In the genomic region with DNA sequence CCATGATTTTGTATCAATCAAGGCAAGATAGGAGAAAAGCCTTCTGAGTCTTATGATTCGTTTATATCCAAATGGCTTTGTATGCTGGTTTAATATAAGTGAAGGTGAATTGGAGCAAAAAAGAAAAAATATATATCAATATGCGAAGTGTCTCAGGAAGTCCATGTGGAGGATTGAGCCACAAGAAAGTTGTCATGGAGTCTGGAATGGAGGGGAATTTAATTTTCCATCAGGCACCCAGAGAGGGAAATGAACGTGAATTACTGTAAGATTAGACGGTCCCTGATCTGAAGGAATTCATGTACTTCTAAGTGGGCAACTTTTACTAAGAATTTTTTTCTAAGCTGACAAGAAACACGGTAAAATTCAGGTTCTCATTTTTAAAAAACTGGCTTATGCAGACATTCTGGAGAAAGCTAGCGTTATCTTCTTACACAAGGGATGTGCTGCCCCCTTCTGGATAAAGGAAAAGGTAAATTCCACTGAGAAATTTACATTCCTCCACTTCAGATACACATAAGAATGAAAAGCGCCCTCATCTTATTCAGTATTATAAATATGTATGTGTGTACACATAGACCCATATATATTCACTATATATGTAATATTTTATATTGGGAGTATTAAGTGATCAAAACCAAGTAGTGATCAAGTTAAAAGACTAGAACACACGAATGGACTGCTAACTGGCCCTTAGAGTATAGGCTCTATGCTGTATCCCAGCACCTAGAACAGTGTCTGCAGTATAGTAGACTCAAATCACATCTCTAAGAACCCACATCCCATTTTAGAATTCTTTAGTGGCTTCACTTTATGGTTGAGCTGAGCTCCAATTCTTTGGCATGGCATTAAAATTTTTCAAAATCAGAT, we compare ENCODE assay signal across 8 cellular contexts.
DNase-seq lines count a peak whose midpoint lies in the region; ATAC-seq, FAIRE-seq and TF ChIP-seq lines count a peak whose summit lies in the region.

No MANE protein-coding gene starts in this region.

- H4K91ac ChIP-seq in mesenchymal stem cell (ENCODE audit: low read length): no peak overlapping the region

- H3K79me1 ChIP-seq in mesenchymal stem cell (replicated peaks; ENCODE audit: low read length, poor library complexity, severe bottlenecking): no peaks in the 10 kb centered on the region

- no peaks in the 10 kb centered on the region for H3K36me3 ChIP-seq in bronchial epithelial cell (ENCODE audit: control insufficient read depth, insufficient read depth, low read length)
- H3K36me3 ChIP-seq in mesenchymal stem cell (ENCODE audit: control insufficient read depth in 1 of 2, insufficient read depth in 2 of 2, low read depth in 1 of 2, low read length in 2 of 2): no peaks in the 10 kb centered on the region

- DNase-seq in A172 (ENCODE audit: low spot score): peak; percentile 68
- peak; percentile 18 for DNase-seq in GM13976 (ENCODE audit: low spot score)
- peak; percentile 0 for DNase-seq in NCI-H524 treated with DMSO at 0.1 percent for 48 hours (lab: John Stamatoyannopoulos, UW)
- DNase-seq in bronchial epithelial cell (ENCODE audit: low read depth): peak; percentile 65
- peak; percentile 72 for DNase-seq in mesenchymal stem cell
- no peak for DNase-seq in T-cell
- no peak for DNase-seq in activated CD4-positive, alpha-beta T cell treated with anti-CD3 and anti-CD28 coated beads, Interleukin-2, amount 50 U/mL, for 48 hours

- CTCF ChIA-PET in T-cell (lab: Charles Lee): no interaction called here

- H3K4me1 Mint-ChIP-seq in T-cell: no peaks in the 10 kb centered on the region

- no peaks in the 10 kb centered on the region for H3K4me1 ChIP-seq in mesenchymal stem cell (ENCODE audit: control insufficient read depth, insufficient read depth, low read depth, low read length)

- no peak for FAIRE-seq in bronchial epithelial cell (lab: Jason Lieb, UNC)

- no peak overlapping the region for H2AK5ac ChIP-seq in mesenchymal stem cell (ENCODE audit: low read length, severe bottlenecking)

- H3K9ac ChIP-seq in mesenchymal stem cell (ENCODE audit: low read length): peak overlapping the region; percentile 37

- no peaks in the 10 kb centered on the region for H3K9me3 Mint-ChIP-seq in T-cell

- H3K27me3 Mint-ChIP-seq in T-cell: no peaks in the 10 kb centered on the region

- H2AFZ ChIP-seq in mesenchymal stem cell (ENCODE audit: low read depth, low read length): no peak overlapping the region

- no peak overlapping the region for H3K4me2 ChIP-seq in mesenchymal stem cell (ENCODE audit: low read length, poor library complexity, severe bottlenecking)

- no peak overlapping the region for H3K14ac ChIP-seq in mesenchymal stem cell (ENCODE audit: low read length in 2 of 2)

- no peak overlapping the region for H3K4ac ChIP-seq in mesenchymal stem cell (ENCODE audit: low read depth in 1 of 2, low read length in 2 of 2)

- H3K36me3 Mint-ChIP-seq in T-cell: no peaks in the 10 kb centered on the region

- no peak overlapping the region for H2BK15ac ChIP-seq in mesenchymal stem cell (ENCODE audit: low read depth, poor library complexity, severe bottlenecking)

- ATAC-seq in HG03095 (IDR thresholded peaks at IDR 0.05; ENCODE audit: unreplicated experiment): peak; percentile 81
- no peak for ATAC-seq in T-cell (replicated peaks in 1 of 4)

- peak; percentile 50 for TF ChIP-seq CTCF in GM13976 (IDR thresholded peaks at IDR 0.05; ENCODE audit: borderline replicate concordance, control extremely low read depth, extremely low read depth, insufficient read depth, missing control alignments)
- peak; percentile 49 for TF ChIP-seq CTCF in bronchial epithelial cell (IDR thresholded peaks at IDR 0.05; ENCODE audit: insufficient read depth, low read length, severe bottlenecking)

- H3K27me3 ChIP-seq in bronchial epithelial cell (ENCODE audit: control insufficient read depth, insufficient read depth, low read length): no peaks in the 10 kb centered on the region
- no peaks in the 10 kb centered on the region for H3K27me3 ChIP-seq in mesenchymal stem cell (ENCODE audit: control insufficient read depth in 1 of 2, insufficient read depth in 1 of 2, low read length in 2 of 2)

- no peaks in the 10 kb centered on the region for H3K9me3 ChIP-seq in mesenchymal stem cell (ENCODE audit: control insufficient read depth, low read length)

- H3K27ac Mint-ChIP-seq in T-cell: no peak overlapping the region

- no peak overlapping the region for H2BK120ac ChIP-seq in mesenchymal stem cell (ENCODE audit: low read depth, low read length)

- no peak overlapping the region for H2BK12ac ChIP-seq in mesenchymal stem cell (ENCODE audit: low read length in 2 of 2)

- peak overlapping the region in 1 of 2 experiments; percentile 33 for H3K18ac ChIP-seq in mesenchymal stem cell (ENCODE audit: low read depth in 1 of 2, low read length in 2 of 2)

- no peak overlapping the region for H3K23ac ChIP-seq in mesenchymal stem cell (ENCODE audit: low read length in 2 of 2)

- no peak overlapping the region for H3K27ac ChIP-seq in mesenchymal stem cell (ENCODE audit: low read length, poor library complexity, severe bottlenecking)

- H4K8ac ChIP-seq in mesenchymal stem cell (ENCODE audit: low read length): no peak overlapping the region

- WGBS in mesenchymal stem cell: 74% methylated on average over 5 of the region's 8 CpGs

- H2BK5ac ChIP-seq in mesenchymal stem cell (ENCODE audit: low read depth, low read length, poor library complexity, severe bottlenecking): no peak overlapping the region

- no peak overlapping the region for H3K4me3 Mint-ChIP-seq in T-cell

- POLR2A ChIA-PET in T-cell (lab: Charles Lee): no interaction called here

- H3K4me3 ChIP-seq in bronchial epithelial cell (ENCODE audit: low read depth, low read length) (no peak overlapping the region), mesenchymal stem cell (ENCODE audit: insufficient read depth in 1 of 2, low read depth in 1 of 2, low read length in 2 of 2) (no peak overlapping the region)

- in situ Hi-C loops in GM13976 (cut with MboI; ENCODE audit: low sequenced_read_pairs, unreplicated experiment): no loop called here

Comparison
In these comparisons a context has a peak if more than half of its experiments do, and no peak if none do; other contexts are left out.
1. DNase-seq: peak in A172 (single experiment), GM13976 (single experiment), NCI-H524 treated with DMSO at 0.1 percent for 48 hours (single experiment), bronchial epithelial cell (single experiment) and mesenchymal stem cell (single experiment); none in T-cell (0 of 34) and activated CD4-positive, alpha-beta T cell treated with anti-CD3 and anti-CD28 coated beads, Interleukin-2, amount 50 U/mL, for 48 hours (0 of 2).